ENCODE assay signal across 8 cellular contexts in the genomic region with DNA sequence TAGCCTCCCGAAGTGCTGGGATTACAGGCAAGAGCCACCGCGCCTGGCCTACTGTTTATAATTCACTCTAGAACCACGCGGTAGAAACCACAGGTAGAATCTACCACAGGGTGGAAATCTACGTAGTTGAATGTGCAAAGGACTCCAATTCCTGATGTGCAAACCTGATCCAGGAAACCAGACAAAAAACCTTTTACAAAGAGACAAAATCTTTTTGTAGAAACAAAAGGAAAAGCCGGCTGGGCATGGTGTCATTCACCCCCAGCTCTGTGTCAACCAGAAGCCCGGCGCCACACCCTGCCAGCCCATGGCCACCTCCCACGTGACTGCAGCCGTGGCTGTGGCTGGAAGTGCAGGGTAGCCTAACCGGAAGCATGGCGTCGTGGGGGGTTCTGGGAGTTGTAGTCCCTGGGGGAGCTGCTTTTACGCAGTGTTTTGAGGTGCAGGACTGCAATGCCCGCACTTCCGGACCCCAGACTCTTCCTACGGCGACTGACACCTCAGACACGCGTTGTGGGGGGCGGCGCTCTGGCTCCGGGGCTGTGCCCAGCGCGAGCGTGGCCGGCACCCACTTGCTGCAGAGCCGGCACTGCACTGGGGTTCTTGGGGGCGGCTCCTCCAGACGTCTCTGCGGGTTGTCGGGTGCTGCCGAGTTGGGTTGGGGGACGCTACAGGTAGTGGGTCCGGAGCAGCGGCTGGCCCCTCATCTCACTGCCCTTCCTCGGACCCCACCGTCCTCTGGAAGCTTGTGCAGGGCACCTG.
DNase-seq lines count a peak whose midpoint lies in the region; ATAC-seq and TF ChIP-seq lines count a peak whose summit lies in the region.

No MANE protein-coding gene starts in this region.

- peak overlapping the region; percentile 69 for H3K4me3 ChIP-seq in AG10803 (ENCODE audit: low read length)

- H3K36me3 Mint-ChIP-seq in central memory CD8-positive, alpha-beta T cell (ENCODE audit: insufficient read depth) = peaks cover 23% of the 10 kb centered on the region

- ATAC-seq in GM19023 (IDR thresholded peaks at IDR 0.05; ENCODE audit: unreplicated experiment) (peak; percentile 99), HG03196 (IDR thresholded peaks at IDR 0.05; ENCODE audit: unreplicated experiment) (peak; percentile 99)
- peak; percentile 91 for ATAC-seq in central memory CD8-positive, alpha-beta T cell (replicated peaks; ENCODE audit: extremely low read depth, poor library complexity, severe bottlenecking)

- peaks cover 18% of the 10 kb centered on the region for H3K4me1 Mint-ChIP-seq in central memory CD8-positive, alpha-beta T cell

- peak; percentile 87 for DNase-seq in AG10803 (ENCODE audit: low read depth)
- DNase-seq in NCI-H226 = peak; percentile 99
- DNase-seq in activated CD4-positive, CD25-positive, alpha-beta regulatory T cell (lab: John Stamatoyannopoulos, UW) = peak; percentile 87 to 96 (median 92)
- DNase-seq in central memory CD8-positive, alpha-beta T cell (ENCODE audit: low spot score in 2 of 2) = peak; percentile 93 to 98
- DNase-seq in islet precursor cell = peak; percentile 97
- peak; percentile 91 for DNase-seq in stimulated activated CD4-positive, alpha-beta T cell treated with anti-CD3 and anti-CD28 coated beads, Interleukin-12 subunit alpha, Interleukin-12 subunit beta, amount 100 ng/mL, for 4 hours

- peak overlapping the region; percentile 61 for H3K4me3 Mint-ChIP-seq in central memory CD8-positive, alpha-beta T cell

- H3K27me3 Mint-ChIP-seq in central memory CD8-positive, alpha-beta T cell = no peaks in the 10 kb centered on the region

- TF ChIP-seq CTCF in AG10803 (conservative IDR thresholded peaks at IDR 0.05; ENCODE audit: low read length) = 0 out of 2 replicates have a peak, but pooled peaks have one; percentile 6

- peak overlapping the region; percentile 73 for H3K27ac Mint-ChIP-seq in central memory CD8-positive, alpha-beta T cell (ENCODE audit: low read depth)

- H3K9me3 Mint-ChIP-seq in central memory CD8-positive, alpha-beta T cell = no peaks in the 10 kb centered on the region

Comparison
In these comparisons a context has a peak if more than half of its experiments do, and no peak if none do; other contexts are left out.
1. Peak in every context shown above with its lines: DNase-seq, ATAC-seq and H3K4me3 ChIP-seq.